ENCODE assay signal across 14 cellular contexts in the genomic region with DNA sequence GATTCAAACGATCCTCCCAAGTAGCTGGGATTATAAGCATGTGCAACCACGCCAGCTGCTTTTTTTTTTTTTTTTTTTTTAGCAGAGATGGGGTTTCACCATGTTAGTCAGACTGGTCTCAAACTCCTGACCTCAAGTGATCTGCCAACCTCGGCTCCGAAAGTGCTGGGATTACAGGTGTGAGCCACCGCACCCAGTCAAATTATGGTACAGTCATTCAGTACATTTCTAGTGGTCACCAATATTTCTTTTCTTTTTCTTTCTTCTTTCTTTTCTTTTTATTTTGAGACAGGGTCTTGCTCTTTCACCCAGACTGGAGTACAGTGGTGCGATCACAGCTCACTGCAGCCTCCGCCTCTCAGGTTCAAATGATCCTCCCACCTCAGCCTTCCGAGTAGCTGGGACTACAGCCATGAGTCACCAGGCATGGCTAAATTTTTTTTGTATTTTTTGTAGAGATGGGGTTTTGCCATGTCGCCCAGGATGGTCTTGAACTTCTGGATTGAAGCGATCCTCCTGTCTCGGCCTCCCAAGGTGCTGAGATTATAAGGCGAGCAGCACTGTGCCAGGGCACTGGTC. TPM values are rescaled to one million over a fixed set of nuclear protein-coding genes. Genes with fewer than 3 reads are reported as not detected.
DNase-seq lines count a peak whose midpoint lies in the region; ATAC-seq, FAIRE-seq and TF ChIP-seq lines count a peak whose summit lies in the region.
"Had no signal": no experiment of that assay in that cellular context is flagged by ENCODE, and none has a peak within 500 bp of the region (broad histone marks: within the 10 kb centered on the region; RNA-seq: fewer than 3 reads in every experiment).

No MANE protein-coding gene starts in this region.

- no peaks in the 10 kb centered on the region for H3K27me3 ChIP-seq in K562 (ENCODE audit: control insufficient read depth in 2 of 2, insufficient read depth in 2 of 2, low read length in 2 of 2)
- H3K27me3 ChIP-seq: thyroid gland had no signal

- TF ChIP-seq RAD21 in K562 (CRISPR knock-in tag; conservative IDR thresholded peaks at IDR 0.05 in 1 of 2, IDR thresholded peaks at IDR 0.05 in 1 of 2): no peak

- H3K9me3 Mint-ChIP-seq in endothelial cell (ENCODE audit: unreplicated experiment): peaks cover 5% of the 10 kb centered on the region

- peaks cover 6% of the 10 kb centered on the region for H3K36me3 Mint-ChIP-seq in endothelial cell (ENCODE audit: low read depth, unreplicated experiment)

- DNase-seq in activated naive CD4-positive, alpha-beta T cell treated with Interleukin-2 at 50 U/mL for 16 hours: peak; percentile 59
- DNase-seq in activated naive CD4-positive, alpha-beta T cell (lab: John Stamatoyannopoulos, UW): no peak
- DNase-seq in K562 (ENCODE audit: extremely low read depth in 1 of 4, low spot score in 3 of 4): no peak
- no peak for DNase-seq in endothelial cell (ENCODE audit: low spot score)
- no peak for DNase-seq in MV-4-11 (lab: John Stamatoyannopoulos, UW)
- no peak for DNase-seq in NCI-H1417 treated with DMSO at 0.1 percent for 48 hours (lab: John Stamatoyannopoulos, UW)
- DNase-seq: activated gamma-delta T cell treated with Interleukin-2 at 50 U/mL for 16 hours, cerebellar nuclear complex, DMS79 treated with DMSO at 0.1 percent for 48 hours, thyroid gland had no signal

- no peak for TF ChIP-seq EP300 in K562 (IDR thresholded peaks at IDR 0.05; ENCODE audit: low read length)

- FAIRE-seq in K562 (lab: Jason Lieb, UNC): no peak
- FAIRE-seq: GM18507 had no signal

- ATAC-seq in GM21515 (IDR thresholded peaks at IDR 0.05; ENCODE audit: unreplicated experiment) (peak; percentile 93), HG03066 (IDR thresholded peaks at IDR 0.05; ENCODE audit: low read depth, unreplicated experiment) (peak; percentile 89), K562 (peak; percentile 47; the same call in 2 of the 3 replicates)

- H3K4me1 ChIP-seq in K562 (replicated peaks in 1 of 2; ENCODE audit: control insufficient read depth in 2 of 2, insufficient read depth in 2 of 2, low read length in 2 of 2): no peaks in the 10 kb centered on the region; a peak in 1 of 5 replicates
- H3K4me1 ChIP-seq: thyroid gland had no signal

- POLR2A ChIA-PET in K562 (lab: Yijun Ruan, JAX): interaction anchor here (0.9 to 1.3 kb wide), 3 partner anchors 28 to 124 kb away, joined by 3 to 6 read pairs (median 4); no protein-coding TSS in a partner anchor

- H3K9ac ChIP-seq in K562 (ENCODE audit: insufficient read depth in 1 of 2, low read depth in 2 of 2, low read length in 2 of 2): no peak overlapping the region
- H3K9ac ChIP-seq: KMS-11 had no signal

- H4K20me1 ChIP-seq in K562 (replicated peaks; ENCODE audit: control insufficient read depth, insufficient read depth, low read length): no peaks in the 10 kb centered on the region

- H3K79me2 ChIP-seq in K562 (ENCODE audit: control insufficient read depth, insufficient read depth, low read length): no peaks in the 10 kb centered on the region

- no peaks in the 10 kb centered on the region for H3K36me3 ChIP-seq in K562 (ENCODE audit: control insufficient read depth, insufficient read depth, low read length)
- H3K36me3 ChIP-seq: thyroid gland had no signal

- no peak overlapping the region for H3K27ac Mint-ChIP-seq in endothelial cell (ENCODE audit: unreplicated experiment)

- H3K9me3 ChIP-seq in K562 (replicated peaks; ENCODE audit: control insufficient read depth, insufficient read depth, low read depth, low read length): no peaks in the 10 kb centered on the region
- H3K9me3 ChIP-seq: thyroid gland had no signal

- H3K4me3 ChIP-seq in K562: no peak overlapping the region
- H3K4me3 ChIP-seq: thyroid gland had no signal

- 0 out of 2 replicates have a peak overlapping the region, but pooled peaks have one; percentile 3 for H3K4me2 ChIP-seq in K562 (ENCODE audit: insufficient read depth, low read length)
- H3K4me2 ChIP-seq: KMS-11 had no signal

- intact Hi-C loops in K562 (cut with micrococcal nuclease): no loop called here

- TF ChIP-seq CTCF in K562 (IDR thresholded peaks at IDR 0.05 in 2 of 3, conservative IDR thresholded peaks at IDR 0.05 in 1 of 3; ENCODE audit: insufficient read depth in 2 of 3, low read depth in 1 of 3, low read length in 3 of 3): no peak
- TF ChIP-seq CTCF in endothelial cell (IDR thresholded peaks at IDR 0.05; ENCODE audit: unreplicated experiment): no peak

- H3K9me1 ChIP-seq in K562 (ENCODE audit: control insufficient read depth, insufficient read depth, low read length): no peaks in the 10 kb centered on the region

- in situ Hi-C loops in K562 (cut with MboI): no loop called here

- no peak overlapping the region for H3K4me3 Mint-ChIP-seq in endothelial cell (ENCODE audit: unreplicated experiment)

- no peak overlapping the region for H3K27ac ChIP-seq in K562 (ENCODE audit: extremely low read depth, low read depth, low read length)
- H3K27ac ChIP-seq: KMS-11, thyroid gland had no signal

- no peaks in the 10 kb centered on the region for H3K4me1 Mint-ChIP-seq in endothelial cell (ENCODE audit: unreplicated experiment)

- no peak for TF ChIP-seq POLR2A in K562 (conservative IDR thresholded peaks at IDR 0.05)

- WGBS in K562 (ENCODE audit: insufficient coverage, low coverage, missing lambda C conversion rate): 59% methylated on average over 9 of the region's 12 CpGs

- CTCF ChIA-PET in K562 (lab: Yijun Ruan, JAX; ENCODE audit: low intra/inter-chr PET ratio): no interaction called here

- no TSS peak for BruUV-seq in K562 (replicated peaks; lab: Mats Ljungman, UMichigan)

- no peaks in the 10 kb centered on the region for H3K27me3 Mint-ChIP-seq in endothelial cell (ENCODE audit: unreplicated experiment)

- H2AFZ ChIP-seq in K562 (ENCODE audit: low read depth, low read length): peak overlapping the region; percentile 59; the same call in 1 of the 2 replicates

TF ChIP-seq in K562, 482 proteins besides CTCF, POLR2A, EP300 and RAD21 (continues in another document):
- TF ChIP-seq EGR1 (conservative IDR thresholded peaks at IDR 0.05) (no peak), POLR2G (IDR thresholded peaks at IDR 0.05; ENCODE audit: low read depth, low read length) (no peak)

RNA-seq across cellular contexts. Expression of a gene that starts 25.4 kb away (rescaled TPM):
- 114 and 176 TPM in 2 replicates for total RNA-seq in K562 (2011; cell fraction: chromatin; rRNA removed; ENCODE audit: low replicate concordance)
- 54.0 and 57.9 TPM in 2 replicates for total RNA-seq in K562 (2011; cell fraction: nucleolus; rRNA removed)
- 61.2 and 112 TPM in 2 replicates for total RNA-seq in K562 (2011; cell fraction: nucleoplasm; rRNA removed)
- 71.8 and 75.6 TPM in 2 replicates for total RNA-seq in K562 (2014; rRNA removed)
- 96.8 and 120 TPM in 2 replicates for total RNA-seq in K562 (2014; rRNA removed; fragmentation: Illumina TruSeq; extraction: Trizol)
- 69.4 and 76.0 TPM in 2 replicates for total RNA-seq in K562 (2015; rRNA removed; fragmentation: Illumina TruSeq; extraction: Trizol)
- total RNA-seq in K562 (2021): 109 and 111 TPM in 2 replicates
- polyA plus RNA-seq in K562 (2011; rRNA removed): 22.8 and 40.4 TPM in 2 replicates
- polyA plus RNA-seq in K562 (2011; cell fraction: cytosol; rRNA removed): 20.4 and 29.5 TPM in 2 replicates
- polyA plus RNA-seq in K562 (2011; cell fraction: nucleus; rRNA removed): 26.7 and 36.5 TPM in 2 replicates
- 24.0 and 28.2 TPM in 2 replicates for polyA plus RNA-seq in K562 (2012)
- 41.4 and 46.7 TPM in 2 replicates for polyA plus RNA-seq in K562 (2014; fragmentation: Illumina TruSeq; extraction: Trizol)
- 10 to 100 TPM; 25.9 to 36.8 TPM for polyA plus RNA-seq in K562 (2014; fragmentation: Nextera tagmentation; extraction: Ambion mirVana)
- polyA plus RNA-seq in K562 (2014; rRNA removed): 25.9 and 38.0 TPM in 2 replicates
- polyA minus RNA-seq in K562 (2011; rRNA and poly(A)+ RNA removed): 134 and 161 TPM in 2 replicates
- polyA minus RNA-seq in K562 (2011; cell fraction: cytosol; rRNA and poly(A)+ RNA removed): 33.9 and 43.4 TPM in 2 replicates
- 78.6 and 97.4 TPM in 2 replicates for polyA minus RNA-seq in K562 (2011; cell fraction: nucleus; rRNA and poly(A)+ RNA removed)
- 75.6 TPM for total RNA-seq in endothelial cell (ENCODE audit: unreplicated experiment)

RNA-seq across cellular contexts. Expression of a gene that starts 29.2 kb away (rescaled TPM):
- total RNA-seq in K562 (2011; cell fraction: chromatin; rRNA removed; ENCODE audit: low replicate concordance): 38.2 and 76.7 TPM in 2 replicates
- total RNA-seq in K562 (2011; cell fraction: nucleolus; rRNA removed): 120 and 131 TPM in 2 replicates
- total RNA-seq in K562 (2011; cell fraction: nucleoplasm; rRNA removed): 54.9 and 77.7 TPM in 2 replicates
- total RNA-seq in K562 (2014; rRNA removed): 17.5 and 34.9 TPM in 2 replicates
- total RNA-seq in K562 (2014; rRNA removed; fragmentation: Illumina TruSeq; extraction: Trizol): 17.3 and 17.4 TPM in 2 replicates
- total RNA-seq in K562 (2015; rRNA removed; fragmentation: Illumina TruSeq; extraction: Trizol): 13.8 and 14.7 TPM in 2 replicates
- 36.3 and 39.2 TPM in 2 replicates for total RNA-seq in K562 (2021)
- polyA plus RNA-seq in K562 (2011; rRNA removed): 84.8 and 84.9 TPM in 2 replicates
- 66.6 and 67.4 TPM in 2 replicates for polyA plus RNA-seq in K562 (2011; cell fraction: cytosol; rRNA removed)
- 43.3 and 49.6 TPM in 2 replicates for polyA plus RNA-seq in K562 (2011; cell fraction: nucleus; rRNA removed)
- polyA plus RNA-seq in K562 (2012): 32.9 and 33.5 TPM in 2 replicates
- 25.3 and 30.4 TPM in 2 replicates for polyA plus RNA-seq in K562 (2014; fragmentation: Illumina TruSeq; extraction: Trizol)
- polyA plus RNA-seq in K562 (2014; fragmentation: Nextera tagmentation; extraction: Ambion mirVana): 100 to 1,000 TPM; 100 to 102 TPM
- polyA plus RNA-seq in K562 (2014; rRNA removed): 36.0 and 58.0 TPM in 2 replicates
- 50.5 and 69.1 TPM in 2 replicates for polyA minus RNA-seq in K562 (2011; rRNA and poly(A)+ RNA removed)
- polyA minus RNA-seq in K562 (2011; cell fraction: cytosol; rRNA and poly(A)+ RNA removed): 20.9 and 37.0 TPM in 2 replicates
- polyA minus RNA-seq in K562 (2011; cell fraction: nucleus; rRNA and poly(A)+ RNA removed): 19.0 and 31.1 TPM in 2 replicates
- total RNA-seq in endothelial cell (ENCODE audit: unreplicated experiment): 62.7 TPM
